ENCODE assay signal across 2 cellular contexts in the genomic region with DNA sequence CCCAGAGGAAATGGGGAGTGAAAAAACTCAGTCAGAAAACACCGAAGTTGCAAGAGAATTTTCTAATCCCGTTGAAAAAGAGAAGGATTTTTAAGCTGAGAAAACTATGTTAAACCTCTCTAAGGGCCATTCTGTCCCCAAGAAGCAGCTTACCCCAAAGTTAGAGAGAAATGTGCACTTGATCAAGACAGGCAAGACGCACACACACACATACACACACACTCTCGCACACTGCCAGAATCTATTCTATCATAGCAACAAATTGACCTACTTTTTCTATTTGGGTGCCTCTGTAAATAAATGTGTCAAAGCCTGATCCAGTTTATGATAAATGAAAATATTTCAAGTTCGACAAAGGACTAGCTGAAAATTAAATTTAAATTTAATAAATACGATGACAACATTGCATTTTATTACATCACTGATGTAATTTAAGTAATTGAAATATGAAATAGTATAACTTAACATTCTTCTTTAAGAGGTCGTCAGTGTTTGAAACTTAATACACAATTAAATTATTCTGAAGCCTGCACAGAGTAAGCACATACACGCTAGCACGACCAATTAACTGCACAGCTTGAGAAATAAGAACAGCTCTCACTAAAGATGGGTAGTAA.
TF ChIP-seq lines count a peak whose summit lies in the region.

No MANE protein-coding gene starts in this region.

TF ChIP-seq in SK-N-SH treated with all-trans-retinoic acid at 6 μM for 48 hours, 23 proteins besides CTCF, POLR2A, EP300 and RAD21:
- TF ChIP-seq ISL1 (CRISPR knock-in tag; IDR thresholded peaks at IDR 0.05) (0 out of 2 replicates have a peak, but pooled peaks have one; percentile 18), ZNF8 (CRISPR knock-in tag; IDR thresholded peaks at IDR 0.05) (no peak)
TF ChIP-seq in SK-N-SH treated with all-trans-retinoic acid at 6 μM for 48 hours: peak in this region for 1.

TF ChIP-seq in SK-N-SH, 30 proteins besides CTCF, POLR2A, EP300 and RAD21:
- no peak for TF ChIP-seq RXRA (IDR thresholded peaks at IDR 0.05; ENCODE audit: borderline replicate concordance, low read depth)
- no peak for TF ChIP-seq RCOR1 (IDR thresholded peaks at IDR 0.05; ENCODE audit: low read length)
- TF ChIP-seq YY1 (IDR thresholded peaks at IDR 0.05; ENCODE audit: low read depth): no peak
- no peak for TF ChIP-seq TEAD4 (IDR thresholded peaks at IDR 0.05; ENCODE audit: borderline replicate concordance, insufficient read depth)
- TF ChIP-seq, protein P1, sequence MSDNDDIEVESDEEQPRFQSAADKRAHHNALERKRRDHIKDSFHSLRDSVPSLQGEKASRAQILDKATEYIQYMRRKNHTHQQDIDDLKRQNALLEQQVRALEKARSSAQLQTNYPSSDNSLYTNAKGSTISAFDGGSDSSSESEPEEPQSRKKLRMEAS (IDR thresholded peaks at IDR 0.05; ENCODE audit: low read depth): no peak
- TF ChIP-seq, protein P2, sequence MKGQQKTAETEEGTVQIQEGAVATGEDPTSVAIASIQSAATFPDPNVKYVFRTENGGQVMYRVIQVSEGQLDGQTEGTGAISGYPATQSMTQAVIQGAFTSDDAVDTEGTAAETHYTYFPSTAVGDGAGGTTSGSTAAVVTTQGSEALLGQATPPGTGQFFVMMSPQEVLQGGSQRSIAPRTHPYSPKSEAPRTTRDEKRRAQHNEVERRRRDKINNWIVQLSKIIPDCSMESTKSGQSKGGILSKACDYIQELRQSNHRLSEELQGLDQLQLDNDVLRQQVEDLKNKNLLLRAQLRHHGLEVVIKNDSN (IDR thresholded peaks at IDR 0.05; ENCODE audit: borderline replicate concordance, low read depth): no peak
- no peak for TF ChIP-seq CHD2 (IDR thresholded peaks at IDR 0.05; ENCODE audit: low read length, partially characterized antibody)
- TF ChIP-seq MXI1 (IDR thresholded peaks at IDR 0.05; ENCODE audit: low read depth, low read length): no peak
- TF ChIP-seq TCF12 (IDR thresholded peaks at IDR 0.05): no peak
- no peak for TF ChIP-seq GABPA (IDR thresholded peaks at IDR 0.05; ENCODE audit: low read depth)
- TF ChIP-seq GATA2 (CRISPR knock-in tag; IDR thresholded peaks at IDR 0.05): no peak
- no peak for TF ChIP-seq FOXJ3 (CRISPR knock-in tag; IDR thresholded peaks at IDR 0.05)
- no peak for TF ChIP-seq TAF1 (IDR thresholded peaks at IDR 0.05; ENCODE audit: borderline replicate concordance, low read depth, low read length)
- no peak for TF ChIP-seq EZH2phosphoT487 (IDR thresholded peaks at IDR 0.05; ENCODE audit: borderline replicate concordance, low read depth)
- TF ChIP-seq, protein P3, sequence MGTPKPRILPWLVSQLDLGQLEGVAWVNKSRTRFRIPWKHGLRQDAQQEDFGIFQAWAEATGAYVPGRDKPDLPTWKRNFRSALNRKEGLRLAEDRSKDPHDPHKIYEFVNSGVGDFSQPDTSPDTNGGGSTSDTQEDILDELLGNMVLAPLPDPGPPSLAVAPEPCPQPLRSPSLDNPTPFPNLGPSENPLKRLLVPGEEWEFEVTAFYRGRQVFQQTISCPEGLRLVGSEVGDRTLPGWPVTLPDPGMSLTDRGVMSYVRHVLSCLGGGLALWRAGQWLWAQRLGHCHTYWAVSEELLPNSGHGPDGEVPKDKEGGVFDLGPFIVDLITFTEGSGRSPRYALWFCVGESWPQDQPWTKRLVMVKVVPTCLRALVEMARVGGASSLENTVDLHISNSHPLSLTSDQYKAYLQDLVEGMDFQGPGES (IDR thresholded peaks at IDR 0.05; ENCODE audit: low read depth, low read length): no peak
- no peak for TF ChIP-seq RFX5 (IDR thresholded peaks at IDR 0.05; ENCODE audit: low read length)
- TF ChIP-seq FOSL2 (IDR thresholded peaks at IDR 0.05; ENCODE audit: borderline replicate concordance, low read depth): no peak
- no peak for TF ChIP-seq NFIC (IDR thresholded peaks at IDR 0.05; ENCODE audit: borderline replicate concordance)
- TF ChIP-seq, protein P4, sequence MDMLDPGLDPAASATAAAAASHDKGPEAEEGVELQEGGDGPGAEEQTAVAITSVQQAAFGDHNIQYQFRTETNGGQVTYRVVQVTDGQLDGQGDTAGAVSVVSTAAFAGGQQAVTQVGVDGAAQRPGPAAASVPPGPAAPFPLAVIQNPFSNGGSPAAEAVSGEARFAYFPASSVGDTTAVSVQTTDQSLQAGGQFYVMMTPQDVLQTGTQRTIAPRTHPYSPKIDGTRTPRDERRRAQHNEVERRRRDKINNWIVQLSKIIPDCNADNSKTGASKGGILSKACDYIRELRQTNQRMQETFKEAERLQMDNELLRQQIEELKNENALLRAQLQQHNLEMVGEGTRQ (IDR thresholded peaks at IDR 0.05; ENCODE audit: borderline replicate concordance, low read depth, low read length): no peak
- no peak for TF ChIP-seq POLR2AphosphoS5 (IDR thresholded peaks at IDR 0.05; ENCODE audit: low read depth, low read length)
